In genomic region chr5:59760798-59761348, GRCh38 we compare ENCODE assay signal across 1 cellular context.
TF ChIP-seq lines count a peak whose summit lies in the region.

No MANE protein-coding gene starts in this region.

TF ChIP-seq in GM12878, 131 proteins besides CTCF, POLR2A, EP300 and RAD21:
- TF ChIP-seq STAT3 (IDR thresholded peaks at IDR 0.05; ENCODE audit: low read depth, low read length) (no peak), ZNF207 (IDR thresholded peaks at IDR 0.05; ENCODE audit: borderline replicate concordance) (no peak), CBX5 (IDR thresholded peaks at IDR 0.05; ENCODE audit: low read depth) (no peak), JUNB (IDR thresholded peaks at IDR 0.05) (0 out of 2 replicates have a peak, but pooled peaks have one; percentile 4), CBX3 (IDR thresholded peaks at IDR 0.05; ENCODE audit: borderline replicate concordance, low read depth) (no peak), HCFC1 (IDR thresholded peaks at IDR 0.05; ENCODE audit: low read length) (no peak), ZZZ3 (IDR thresholded peaks at IDR 0.05; ENCODE audit: control insufficient read depth, insufficient read length, low read depth) (no peak)
- TF ChIP-seq, protein P1, sequence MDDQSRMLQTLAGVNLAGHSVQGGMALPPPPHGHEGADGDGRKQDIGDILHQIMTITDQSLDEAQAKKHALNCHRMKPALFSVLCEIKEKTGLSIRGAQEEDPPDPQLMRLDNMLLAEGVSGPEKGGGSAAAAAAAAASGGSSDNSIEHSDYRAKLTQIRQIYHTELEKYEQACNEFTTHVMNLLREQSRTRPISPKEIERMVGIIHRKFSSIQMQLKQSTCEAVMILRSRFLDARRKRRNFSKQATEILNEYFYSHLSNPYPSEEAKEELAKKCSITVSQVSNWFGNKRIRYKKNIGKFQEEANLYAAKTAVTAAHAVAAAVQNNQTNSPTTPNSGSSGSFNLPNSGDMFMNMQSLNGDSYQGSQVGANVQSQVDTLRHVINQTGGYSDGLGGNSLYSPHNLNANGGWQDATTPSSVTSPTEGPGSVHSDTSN (IDR thresholded peaks at IDR 0.05; ENCODE audit: insufficient replicate concordance, low read depth, low read length): no peak
